Comparison of ENCODE assay signal across 20 cellular contexts in the genomic region with DNA sequence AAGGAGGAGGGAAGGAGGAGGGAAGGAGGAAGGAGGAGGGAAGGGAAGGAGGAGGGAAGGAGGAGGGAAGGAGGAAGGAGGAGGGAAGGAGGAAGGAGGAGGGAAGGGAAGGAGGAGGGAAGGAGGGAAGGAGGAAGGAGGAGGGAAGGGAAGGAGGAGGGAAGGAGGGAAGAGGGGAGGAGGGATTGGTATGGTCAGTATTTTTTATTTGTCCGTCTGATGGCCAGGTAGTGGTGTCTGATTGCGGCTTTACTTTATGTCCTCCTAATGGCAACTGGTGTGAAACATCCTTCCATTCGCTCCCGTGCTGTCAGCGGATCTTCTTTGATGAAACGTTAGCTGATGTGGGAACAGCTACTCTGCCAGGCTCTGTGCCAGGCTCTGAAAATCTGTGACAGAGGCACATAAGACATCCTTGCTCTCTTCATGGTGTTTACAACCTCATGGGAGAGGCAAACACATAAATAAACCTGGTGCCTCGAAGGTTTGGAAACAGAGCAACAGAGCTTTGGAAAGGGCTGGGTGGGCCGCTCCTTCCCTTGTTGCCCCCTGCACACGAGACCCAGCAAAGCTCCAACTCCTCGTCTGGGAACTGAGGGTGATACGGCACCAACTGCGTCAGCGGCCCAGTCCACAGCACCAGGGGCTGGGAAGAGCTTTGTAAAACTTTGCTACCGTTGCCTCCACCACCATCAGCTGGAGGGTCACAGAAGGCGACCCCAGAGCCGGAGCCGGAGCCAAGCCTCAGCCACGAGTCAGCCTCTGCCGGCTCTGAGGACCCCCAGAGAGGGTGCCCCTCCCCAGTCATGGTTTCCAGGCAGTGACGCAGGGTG. TPM values are rescaled to one million over a fixed set of nuclear protein-coding genes. Genes with fewer than 3 reads are reported as not detected.
A peak's percentile ranks its signal among the peaks of the same experiment; 100 is the strongest.
DNase-seq lines count a peak whose midpoint lies in the region; ATAC-seq and TF ChIP-seq lines count a peak whose summit lies in the region.
"Had no signal": no experiment of that assay in that cellular context is flagged by ENCODE, and none has a peak within 500 bp of the region (broad histone marks: within the 10 kb centered on the region; RNA-seq: fewer than 3 reads in every experiment).

No MANE protein-coding gene starts in this region.

- POLR2A ChIA-PET in T-cell (lab: Charles Lee), result no interaction called here

- DNase-seq in GM04504 (ENCODE audit: low read depth) (peak; percentile 4), NCI-H1694 treated with DMSO at 0.1 percent for 48 hours (lab: John Stamatoyannopoulos, UW) (peak; percentile 88), left colon (peak; percentile 4 to 19), spleen (peak; percentile 27), T-cell (no peak)
- DNase-seq: activated CD8-positive, alpha-beta T cell treated with anti-CD3 and anti-CD28 coated beads, Interleukin-2, amount 10 ng/mL, durations not matched to agents 7 days and 5 days; cortex of kidney; HFFc6; mammary epithelial cell; MV-4-11; NCI-H2081 treated with DMSO at 0.1 percent for 48 hours; NCI-H526 treated with DMSO at 0.1 percent for 48 hours; stimulated activated CD4-positive, alpha-beta T cell treated with anti-CD3 and anti-CD28 coated beads, Interleukin-1b, Interleukin-23, amount 100 ng/mL, for 48 hours had no signal

- H3K4me3 ChIP-seq in spleen, result no peak overlapping the region
- H3K4me3 ChIP-seq: gastroesophageal sphincter, Peyer's patch had no signal

- H3K9me3 Mint-ChIP-seq in T-cell, result peaks cover 0 to 13% (median 0%) of the 10 kb centered on the region in 3 donors

- H3K4me1 ChIP-seq in spleen, result peaks cover under 1 to 8% (median 6%) of the 10 kb centered on the region in 6 donors
- H3K4me1 ChIP-seq: Peyer's patch had no signal

- CTCF ChIA-PET in T-cell (lab: Charles Lee), result interaction anchor here in 1 of 2 donors (0.6 kb wide), 1 partner anchor 216 kb away, joined by 5 read pairs; no protein-coding TSS in a partner anchor

- H3K4me1 Mint-ChIP-seq in T-cell, result no peaks in the 10 kb centered on the region
- H3K4me1 Mint-ChIP-seq: activated T-helper 17 cell treated with anti-CD3 and anti-CD28 coated beads, Interleukin-2, amount 50 U/mL, for 72 hours had no signal

- ATAC-seq in left colon (no peak), HG03097 (IDR thresholded peaks at IDR 0.05; ENCODE audit: low FRiP score, unreplicated experiment) (no peak), T-cell (replicated peaks in 1 of 4) (no peak), HG03521 (IDR thresholded peaks at IDR 0.05; ENCODE audit: unreplicated experiment) (no peak)
- ATAC-seq: activated CD8-positive, alpha-beta T cell treated with anti-CD3 and anti-CD28 coated beads, Interleukin-2, amount 10 ng/mL, durations not matched to agents 7 days and 5 days; activated T-helper 17 cell treated with anti-CD3 and anti-CD28 coated beads, Interleukin-2, amount 50 U/mL, for 72 hours; gastroesophageal sphincter had no signal

- no peaks in the 10 kb centered on the region for H3K36me3 Mint-ChIP-seq in T-cell
- H3K36me3 Mint-ChIP-seq: natural killer cell treated with Interleukin-12 subunit alpha and Interleukin-12 subunit beta and Interleukin-15 and Interleukin-18, amount 100 ng/mL, for 72 hours had no signal

- peaks cover 0 to 8% (median 6%) of the 10 kb centered on the region in 8 donors for H3K9me3 ChIP-seq in spleen

- no peak for TF ChIP-seq POLR2A in spleen (IDR thresholded peaks at IDR 0.05)

- TF ChIP-seq CTCF in spleen (IDR thresholded peaks at IDR 0.05 in 8 of 11, conservative IDR thresholded peaks at IDR 0.05 in 3 of 11), result no peak

- H3K27ac Mint-ChIP-seq in T-cell, result no peak overlapping the region
- H3K27ac Mint-ChIP-seq: activated CD8-positive, alpha-beta T cell treated with anti-CD3 and anti-CD28 coated beads, Interleukin-2, amount 10 ng/mL, durations not matched to agents 7 days and 5 days; activated T-helper 17 cell treated with anti-CD3 and anti-CD28 coated beads, Interleukin-2, amount 50 U/mL, for 72 hours; HFFc6; natural killer cell treated with Interleukin-12 subunit alpha and Interleukin-12 subunit beta and Interleukin-15 and Interleukin-18, amount 100 ng/mL, for 72 hours had no signal

- peaks cover 0 to 23% (median 0%) of the 10 kb centered on the region in 7 donors for H3K27me3 ChIP-seq in spleen (replicated peaks in 1 of 7)
- H3K27me3 ChIP-seq: Peyer's patch had no signal

- H3K36me3 ChIP-seq in spleen, result no peaks in the 10 kb centered on the region
- H3K36me3 ChIP-seq: gastroesophageal sphincter, Peyer's patch had no signal

- intact Hi-C loops in left colon (cut with DNase I, micrococcal nuclease) (no loop called here), spleen (cut with DNase I; ENCODE audit: low total_unique reads) (no loop called here)

- no peak overlapping the region for H3K27ac ChIP-seq in spleen
- H3K27ac ChIP-seq: epithelial cell of prostate, gastroesophageal sphincter, Peyer's patch had no signal

- peaks cover 8 to 10% of the 10 kb centered on the region in 2 donors for H3K27me3 Mint-ChIP-seq in T-cell

- WGBS in spleen, 5 donors, result 85 to 93% (median 85%) methylated on average over 15 to 20 of the region's 20 CpGs

- no peak overlapping the region for H3K4me3 Mint-ChIP-seq in T-cell
- H3K4me3 Mint-ChIP-seq: activated CD8-positive, alpha-beta T cell treated with anti-CD3 and anti-CD28 coated beads, Interleukin-2, amount 10 ng/mL, durations not matched to agents 7 days and 5 days; activated T-helper 17 cell treated with anti-CD3 and anti-CD28 coated beads, Interleukin-2, amount 50 U/mL, for 72 hours; HFFc6; natural killer cell treated with Interleukin-12 subunit alpha and Interleukin-12 subunit beta and Interleukin-15 and Interleukin-18, amount 100 ng/mL, for 72 hours had no signal

RNA-seq across cellular contexts. Expression of a gene that starts 40.3 kb away (rescaled TPM):
- total RNA-seq in left colon, result 10 to 100 TPM; 58.7 to 80.2 TPM
- total RNA-seq in spleen, result 10 to 100 TPM; 16.1 to 49.5 (median 24.5) TPM
- 10 to 100 TPM in 1 of 3 donors, 1 to 10 TPM in 2; 6.1 to 16.8 (median 9.9) TPM for polyA plus RNA-seq in spleen
- total RNA-seq in T-cell, result under 1 TPM in 4 of 5 donors, not detected in 1; 0.58 to 0.85 (median 0.74) TPM

Comparison
In these comparisons a context has a peak if more than half of its experiments do, and no peak if none do; other contexts are left out.
1. DNase-seq: peak in GM04504 (single experiment), NCI-H1694 treated with DMSO at 0.1 percent for 48 hours (single experiment), left colon (2 of 2) and spleen (single experiment); none in T-cell (0 of 34).
2. RNA of a gene that starts 40.3 kb away (total RNA-seq): 58.7 to 80.2 TPM in left colon and 16.1 to 49.5 TPM in spleen; 0.58 to 0.85 TPM in T-cell; every median in the first group is over 4 times any median in the second.